In the genomic region with DNA sequence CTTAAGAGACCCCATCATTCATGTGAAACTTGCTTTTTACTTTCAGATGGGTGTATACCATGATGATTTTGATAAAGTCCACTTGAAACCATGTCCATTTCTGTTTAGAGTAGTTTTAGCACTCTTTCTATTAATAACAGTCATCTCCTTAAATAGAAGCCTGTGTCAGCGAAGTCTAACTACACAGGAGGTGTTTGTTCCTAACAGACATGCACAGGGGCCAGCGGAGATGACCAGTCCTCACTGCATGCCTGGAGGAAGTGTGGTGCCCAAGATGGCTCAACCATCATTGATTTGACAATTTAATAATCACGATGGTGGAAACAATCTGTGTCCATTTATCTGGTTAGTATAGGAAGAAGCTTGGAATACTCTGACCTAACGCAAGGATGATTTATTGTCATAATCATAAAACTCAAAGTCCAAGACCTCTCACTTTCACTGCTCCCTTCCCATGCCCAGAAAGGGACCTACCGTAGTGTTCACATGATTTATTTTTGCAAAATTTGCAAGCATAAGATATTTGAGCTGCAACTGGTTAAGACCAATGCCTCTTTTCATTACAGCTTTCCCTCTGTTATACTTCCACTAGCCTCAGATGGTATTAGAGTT, we compare ENCODE assay signal across 23 cellular contexts. TPM values are rescaled to one million over a fixed set of nuclear protein-coding genes. Genes with fewer than 3 reads are reported as not detected.
A peak's percentile ranks its signal among the peaks of the same experiment; 100 is the strongest.
DNase-seq lines count a peak whose midpoint lies in the region; ATAC-seq and TF ChIP-seq lines count a peak whose summit lies in the region.
"Had no signal": no experiment of that assay in that cellular context is flagged by ENCODE, and none has a peak within 500 bp of the region (broad histone marks: within the 10 kb centered on the region; RNA-seq: fewer than 3 reads in every experiment).

No MANE protein-coding gene starts in this region.

- DNase-seq in left ventricle myocardium superior (no peak), right atrium auricular region (ENCODE audit: low spot score) (no peak), left colon (no peak), gastrocnemius medialis (peak in 1 of 2 donors; percentile 43)
- DNase-seq in stimulated activated effector memory CD8-positive, alpha-beta T cell treated with anti-CD3 and anti-CD28 coated beads, Interleukin-12 subunit alpha, Interleukin-12 subunit beta, amount 100 ng/mL, for 72 hours (ENCODE audit: low spot score in 2 of 2), result no peak
- DNase-seq in CD8-positive, alpha-beta T cell, result no peak
- no peak for DNase-seq in activated CD8-positive, alpha-beta memory T cell treated with anti-CD3 and anti-CD28 coated beads, Interleukin-2, amount 50 U/mL, for 4 hours
- DNase-seq: 8988T; Calu3; CD4-positive, alpha-beta T cell; COR-L47; DMS53; DMS79 treated with DMSO at 0.1 percent for 48 hours; GF-D8; GM23248; H7; HCEC 1CT had no signal

- no peak for TF ChIP-seq CTCF in right atrium auricular region (IDR thresholded peaks at IDR 0.05)
- TF ChIP-seq CTCF in gastrocnemius medialis (IDR thresholded peaks at IDR 0.05 in 4 of 5, conservative IDR thresholded peaks at IDR 0.05 in 1 of 5), result no peak
- TF ChIP-seq CTCF in CD8-positive, alpha-beta T cell (IDR thresholded peaks at IDR 0.05), result no peak

- TF ChIP-seq POLR2A in gastrocnemius medialis (IDR thresholded peaks at IDR 0.05), result no peak

- ATAC-seq in left ventricle myocardium superior (peak; percentile 35), left colon (peak; percentile 66), gastrocnemius medialis (peak; percentile 69 to 71), GM18858 (IDR thresholded peaks at IDR 0.05; ENCODE audit: unreplicated experiment) (no peak)
- ATAC-seq in stimulated activated effector memory CD8-positive, alpha-beta T cell treated with anti-CD3 and anti-CD28 coated beads, Interleukin-12 subunit alpha, Interleukin-12 subunit beta, amount 100 ng/mL, for 72 hours, result no peak
- ATAC-seq in CD8-positive, alpha-beta T cell, result no peak

- CTCF ChIA-PET in CD8-positive, alpha-beta T cell (lab: Charles Lee), result interaction anchor here (1.3 kb wide), 1 partner anchor 117 kb away, joined by 3 read pairs; no protein-coding TSS in a partner anchor

- no peaks in the 10 kb centered on the region for H3K9me3 Mint-ChIP-seq in stimulated activated effector memory CD8-positive, alpha-beta T cell treated with anti-CD3 and anti-CD28 coated beads, Interleukin-12 subunit alpha, Interleukin-12 subunit beta, amount 100 ng/mL, for 72 hours
- H3K9me3 Mint-ChIP-seq in CD8-positive, alpha-beta T cell, result no peaks in the 10 kb centered on the region
- H3K9me3 Mint-ChIP-seq: CD14-positive monocyte; CD4-positive, alpha-beta T cell had no signal

- intact Hi-C loops in left ventricle myocardium superior (cut with micrococcal nuclease), result no loop called here
- intact Hi-C loops in left colon (cut with DNase I, micrococcal nuclease), result no loop called here
- intact Hi-C loops in gastrocnemius medialis (cut with DNase I; ENCODE audit: low total_unique reads), result no loop called here
- intact Hi-C loops in CD8-positive, alpha-beta T cell (cut with DNase I, micrococcal nuclease), result no loop called here

- no peaks in the 10 kb centered on the region for H3K27me3 Mint-ChIP-seq in CD8-positive, alpha-beta T cell (ENCODE audit: low read depth)

- peaks cover 25% of the 10 kb centered on the region for H3K4me1 Mint-ChIP-seq in stimulated activated effector memory CD8-positive, alpha-beta T cell treated with anti-CD3 and anti-CD28 coated beads, Interleukin-12 subunit alpha, Interleukin-12 subunit beta, amount 100 ng/mL, for 72 hours
- H3K4me1 Mint-ChIP-seq in CD8-positive, alpha-beta T cell (ENCODE audit: low read depth), result no peaks in the 10 kb centered on the region
- H3K4me1 Mint-ChIP-seq: B cell had no signal

- no peaks in the 10 kb centered on the region for H3K36me3 ChIP-seq in right atrium auricular region
- H3K36me3 ChIP-seq in gastrocnemius medialis, result no peaks in the 10 kb centered on the region
- H3K36me3 ChIP-seq in CD8-positive, alpha-beta T cell (ENCODE audit: insufficient read depth, low read length), result no peaks in the 10 kb centered on the region
- H3K36me3 ChIP-seq: BLaER1 had no signal

- no peak overlapping the region for H3K4me3 ChIP-seq in right atrium auricular region
- H3K4me3 ChIP-seq in gastrocnemius medialis, result no peak overlapping the region
- H3K4me3 ChIP-seq in CD8-positive, alpha-beta T cell (ENCODE audit: low read depth, low read length), result no peak overlapping the region
- H3K4me3 ChIP-seq: BLaER1, GM23248 had no signal

- in situ Hi-C loops in gastrocnemius medialis (cut with MboI; ENCODE audit: low sequenced_read_pairs in 4 of 4), result no loop called here

- no peaks in the 10 kb centered on the region for H3K36me3 Mint-ChIP-seq in stimulated activated effector memory CD8-positive, alpha-beta T cell treated with anti-CD3 and anti-CD28 coated beads, Interleukin-12 subunit alpha, Interleukin-12 subunit beta, amount 100 ng/mL, for 72 hours
- H3K36me3 Mint-ChIP-seq in CD8-positive, alpha-beta T cell, result no peaks in the 10 kb centered on the region
- H3K36me3 Mint-ChIP-seq: CD14-positive monocyte had no signal

- POLR2A ChIA-PET in CD8-positive, alpha-beta T cell (lab: Charles Lee), result no interaction called here

- H3K27ac ChIP-seq in right atrium auricular region (no peak overlapping the region), gastrocnemius medialis (peak overlapping the region; percentile 84 to 91 (median 86))
- H3K27ac ChIP-seq in CD8-positive, alpha-beta T cell (ENCODE audit: low read depth, low read length), result no peak overlapping the region
- H3K27ac ChIP-seq: BLaER1, GM23248 had no signal

- H3K27me3 ChIP-seq in right atrium auricular region (no peaks in the 10 kb centered on the region), gastrocnemius medialis (no peaks in the 10 kb centered on the region)
- H3K27me3 ChIP-seq in CD8-positive, alpha-beta T cell (ENCODE audit: insufficient read depth, low read length), result no peaks in the 10 kb centered on the region
- H3K27me3 ChIP-seq: BLaER1 had no signal

- peak overlapping the region; percentile 65 for H3K27ac Mint-ChIP-seq in stimulated activated effector memory CD8-positive, alpha-beta T cell treated with anti-CD3 and anti-CD28 coated beads, Interleukin-12 subunit alpha, Interleukin-12 subunit beta, amount 100 ng/mL, for 72 hours
- H3K27ac Mint-ChIP-seq in CD8-positive, alpha-beta T cell, result no peak overlapping the region
- H3K27ac Mint-ChIP-seq: B cell; CD4-positive, alpha-beta T cell had no signal

- no peaks in the 10 kb centered on the region for H3K9me3 ChIP-seq in right atrium auricular region
- H3K9me3 ChIP-seq in gastrocnemius medialis, result no peaks in the 10 kb centered on the region
- no peaks in the 10 kb centered on the region for H3K9me3 ChIP-seq in CD8-positive, alpha-beta T cell (ENCODE audit: low read length)
- H3K9me3 ChIP-seq: BLaER1 had no signal

- peaks cover 0 to 33% of the 10 kb centered on the region in 2 donors for H3K4me1 ChIP-seq in right atrium auricular region
- peaks cover 51 to 57% of the 10 kb centered on the region in 2 donors for H3K4me1 ChIP-seq in gastrocnemius medialis
- H3K4me1 ChIP-seq in CD8-positive, alpha-beta T cell (ENCODE audit: insufficient read depth, low read length), result no peaks in the 10 kb centered on the region

- H3K4me3 Mint-ChIP-seq in stimulated activated effector memory CD8-positive, alpha-beta T cell treated with anti-CD3 and anti-CD28 coated beads, Interleukin-12 subunit alpha, Interleukin-12 subunit beta, amount 100 ng/mL, for 72 hours, result no peak overlapping the region
- no peak overlapping the region for H3K4me3 Mint-ChIP-seq in CD8-positive, alpha-beta T cell
- H3K4me3 Mint-ChIP-seq: B cell; CD14-positive monocyte; CD4-positive, alpha-beta T cell had no signal

RNA-seq across cellular contexts. Expression of gene CLIC5, which starts 31.0 kb away (rescaled TPM):
- total RNA-seq in left ventricle myocardium superior (272 TPM), right atrium auricular region (100 to 1,000 TPM in 1 of 2 donors, 10 to 100 TPM in 1; 99.8 to 114 TPM), left colon (100 to 1,000 TPM; 170 to 205 TPM), gastrocnemius medialis (10 to 100 TPM; 78.6 to 97.0 (median 91.7) TPM)
- total RNA-seq in CD8-positive, alpha-beta T cell, result 1 to 10 TPM; 4.0 to 4.7 TPM
- total RNA-seq: A673, G401, GM23248 had no signal

Comparison
In these comparisons a context has a peak if more than half of its experiments do, and no peak if none do; other contexts are left out.
1. ATAC-seq: peak in left ventricle myocardium superior (single experiment), left colon (single experiment) and gastrocnemius medialis (2 of 2); none in stimulated activated effector memory CD8-positive, alpha-beta T cell treated with anti-CD3 and anti-CD28 coated beads, Interleukin-12 subunit alpha, Interleukin-12 subunit beta, amount 100 ng/mL, for 72 hours (single experiment), CD8-positive, alpha-beta T cell (single experiment) and GM18858 (single experiment).
2. H3K27ac ChIP-seq: peak in gastrocnemius medialis (4 of 4); none in right atrium auricular region (0 of 2) and CD8-positive, alpha-beta T cell (single experiment).
3. RNA of gene CLIC5, which starts 31.0 kb away (total RNA-seq): 272 TPM in left ventricle myocardium superior (single experiment), 170 to 205 TPM in left colon, 99.8 to 114 TPM in right atrium auricular region and 78.6 to 97.0 TPM in gastrocnemius medialis; 4.0 to 4.7 TPM in CD8-positive, alpha-beta T cell; every median in the first group is over 10 times any median in the second.